Comparison of ENCODE assay signal across 7 cellular contexts in genomic region chr16:82464192-82464591, GRCh38.
"Had no signal": no experiment of that assay in that cellular context is flagged by ENCODE, and none has a peak within 500 bp of the region (broad histone marks: within the 10 kb centered on the region; RNA-seq: fewer than 3 reads in every experiment).

No MANE protein-coding gene starts in this region.

- H3K4me1 ChIP-seq: HAP-1 had no signal

- H3K9ac ChIP-seq: GM23248 had no signal

- H2AFZ ChIP-seq: GM23248 had no signal

- H3K27ac ChIP-seq: GM23248 had no signal

- DNase-seq: GM23248, GOT3, H7, HFFc6, IMR-90 had no signal

- H3K4me3 ChIP-seq: GM23248, HAP-1, K562 had no signal

- H3K27ac Mint-ChIP-seq: HFFc6 had no signal

- H3K4me3 Mint-ChIP-seq: HFFc6 had no signal

- H3K36me3 ChIP-seq: HAP-1 had no signal

- H3K9me3 ChIP-seq: HAP-1 had no signal
